ENCODE assay signal across 13 cellular contexts in genomic region chr10:99280472-99280871, GRCh38. TPM values are rescaled to one million over a fixed set of nuclear protein-coding genes. Genes with fewer than 3 reads are reported as not detected.
DNase-seq lines count a peak whose midpoint lies in the region; ATAC-seq lines count a peak whose summit lies in the region.
"Had no signal": no experiment of that assay in that cellular context is flagged by ENCODE, and none has a peak within 500 bp of the region (broad histone marks: within the 10 kb centered on the region; RNA-seq: fewer than 3 reads in every experiment).

No MANE protein-coding gene starts in this region.

- DNase-seq in kidney tubule cell (ENCODE audit: low spot score): peak; percentile 55
- no peak for DNase-seq in SK-N-DZ (ENCODE audit: low spot score)
- no peak for DNase-seq in middle frontal gyrus (ENCODE audit: extremely low spot score, low spot score)
- no peak for DNase-seq in DMS53 treated with DMSO at 0.1 percent for 48 hours (lab: John Stamatoyannopoulos, UW; ENCODE audit: unreplicated experiment)
- no peak for DNase-seq in DMS 273 (lab: John Stamatoyannopoulos, UW; ENCODE audit: unreplicated experiment)
- DNase-seq: activated CD8-positive, alpha-beta memory T cell treated with anti-CD3 and anti-CD28 coated beads, Interleukin-2, amount 50 U/mL, for 4 hours; CD4-positive, alpha-beta memory T cell; left cardiac atrium; NCI-H226; nephron progenitor cell had no signal

- peak; percentile 74 for ATAC-seq in GM19328 (IDR thresholded peaks at IDR 0.05; ENCODE audit: unreplicated experiment)
- peak; percentile 85 for ATAC-seq in HG02642 (IDR thresholded peaks at IDR 0.05; ENCODE audit: poor library complexity, unreplicated experiment)
- peak; percentile 62 for ATAC-seq in HG03460 (IDR thresholded peaks at IDR 0.05; ENCODE audit: unreplicated experiment)
- ATAC-seq: left cardiac atrium had no signal

RNA-seq across cellular contexts. Expression of gene HPSE2, which starts 44.8 kb away (rescaled TPM):
- polyA plus RNA-seq in SK-N-DZ (2014; cell fraction: cytosol; rRNA removed): not detected in 2 replicates
- not detected in 2 replicates for polyA plus RNA-seq in SK-N-DZ (2014; cell fraction: nucleus; rRNA removed)

RNA-seq across cellular contexts. Expression of gene CNNM1, which starts 48.7 kb away (rescaled TPM):
- polyA plus RNA-seq in SK-N-DZ (2014; cell fraction: cytosol; rRNA removed): 4.5 and 5.3 TPM in 2 replicates
- polyA plus RNA-seq in SK-N-DZ (2014; cell fraction: nucleus; rRNA removed): 1.6 and 2.8 TPM in 2 replicates
